In the genomic region with DNA sequence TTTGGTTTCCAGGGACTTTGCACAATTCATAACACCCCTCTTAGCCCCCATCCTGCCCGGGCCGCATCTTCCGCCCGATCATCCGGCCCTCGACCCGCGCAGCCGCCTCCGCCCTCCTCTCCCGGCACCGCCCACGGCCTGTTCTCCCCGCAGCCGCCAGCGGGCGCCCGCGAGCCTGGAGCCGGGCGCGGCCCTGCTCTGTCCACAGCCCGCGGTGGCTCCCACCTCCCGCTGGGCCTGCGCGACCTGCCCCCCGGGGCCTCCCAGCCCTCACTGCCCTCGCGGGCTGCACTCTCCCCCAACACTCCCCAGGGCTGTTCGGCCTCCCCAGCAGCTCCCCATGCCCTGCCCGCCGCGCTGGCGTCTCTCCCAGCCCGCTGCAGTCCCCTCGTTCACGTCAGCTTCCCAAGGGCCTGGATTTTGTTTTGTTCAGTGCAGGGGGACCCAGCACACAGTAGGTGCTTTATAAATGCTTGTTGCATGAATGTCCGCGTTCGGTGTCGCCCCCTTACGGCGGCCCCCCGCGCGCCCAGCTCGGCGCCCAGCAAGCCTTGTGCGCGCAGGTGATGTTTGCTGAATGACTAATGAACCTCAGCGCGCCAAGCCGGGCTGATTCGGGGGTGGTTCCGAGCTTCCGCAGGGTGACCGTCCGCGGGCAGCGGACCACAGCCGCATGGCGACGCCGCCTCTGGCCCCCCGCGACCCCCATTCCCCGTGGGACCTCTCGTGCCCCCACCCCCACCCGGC, we compare ENCODE assay signal across 8 cellular contexts. TPM values are rescaled to one million over a fixed set of nuclear protein-coding genes. Genes with fewer than 3 reads are reported as not detected.
DNase-seq lines count a peak whose midpoint lies in the region; ATAC-seq and TF ChIP-seq lines count a peak whose summit lies in the region.

No MANE protein-coding gene starts in this region.

- ATAC-seq in GM18909 (IDR thresholded peaks at IDR 0.05; ENCODE audit: poor library complexity, unreplicated experiment) (peak; percentile 74), upper lobe of left lung (ENCODE audit: low FRiP score in 2 of 2) (peak; percentile 90 to 95)

- peak overlapping the region; percentile 65 for H3K4me3 Mint-ChIP-seq in activated naive CD8-positive, alpha-beta T cell

- H3K4me3 ChIP-seq in AG09309 (ENCODE audit: control insufficient read depth, low read depth, low read length) (no peak overlapping the region; the same call in none of the 2 replicates), SK-N-SH (ENCODE audit: low read depth in 2 of 2, low read length in 1 of 2) (peak overlapping the region; percentile 64 to 68), upper lobe of left lung (peak overlapping the region in 3 of 4 donors; percentile 36 to 50 (median 45))

- H3K9me2 ChIP-seq in SK-N-SH = no peaks in the 10 kb centered on the region

- H3K36me3 Mint-ChIP-seq in activated naive CD8-positive, alpha-beta T cell = no peaks in the 10 kb centered on the region

- H3K79me2 ChIP-seq in SK-N-SH (ENCODE audit: insufficient read depth) = peaks cover 18% of the 10 kb centered on the region

- H3K9me3 Mint-ChIP-seq in activated naive CD8-positive, alpha-beta T cell (ENCODE audit: low read depth) = no peaks in the 10 kb centered on the region

- H3K27ac ChIP-seq in SK-N-SH (ENCODE audit: low read depth in 2 of 2, low read length in 1 of 2) = peak overlapping the region in 1 of 2 experiments; percentile 60; a peak in 1 of 4 replicates
- H3K27ac ChIP-seq in upper lobe of left lung = peak overlapping the region in 2 of 4 donors; percentile 28 to 31

- peak overlapping the region; percentile 90 for H3K4me2 ChIP-seq in SK-N-SH

- no peak for DNase-seq in AG09309 (ENCODE audit: low read depth)
- DNase-seq in HuH-7 (ENCODE audit: low spot score) = peak; percentile 89
- peak; percentile 94 for DNase-seq in SK-N-SH
- peak; percentile 88 for DNase-seq in cardiac septum (ENCODE audit: low spot score)
- DNase-seq in pons (ENCODE audit: low spot score) = peak; percentile 42
- DNase-seq in upper lobe of left lung = peak; percentile 74 to 96

- peaks cover 19% of the 10 kb centered on the region for H3K27me3 Mint-ChIP-seq in activated naive CD8-positive, alpha-beta T cell

- H3K4me1 Mint-ChIP-seq in activated naive CD8-positive, alpha-beta T cell (ENCODE audit: low read depth) = peaks cover 31% of the 10 kb centered on the region

- no peak overlapping the region for H3K9ac ChIP-seq in SK-N-SH

- 2% methylated on average over 14 of the region's 70 CpGs for WGBS in SK-N-SH (ENCODE audit: low lambda C conversion rate)
- 3 to 4% methylated on average over 32 to 34 of the region's 70 CpGs for whole genome bisulfite sequencing in upper lobe of left lung, 2 donors

- no peak overlapping the region for H2AFZ ChIP-seq in SK-N-SH (ENCODE audit: low read depth)

- TF ChIP-seq EP300 in SK-N-SH (IDR thresholded peaks at IDR 0.05; ENCODE audit: borderline replicate concordance in 1 of 2, low read depth in 1 of 2, low read length in 1 of 2) = 0 out of 4 replicates have a peak, but pooled peaks of 1 of the 2 experiments have one; percentile 7
- no peak for TF ChIP-seq EP300 in upper lobe of left lung (IDR thresholded peaks at IDR 0.05)

- TF ChIP-seq CTCF in AG09309 (IDR thresholded peaks at IDR 0.05; ENCODE audit: control insufficient read depth, insufficient read depth, low read depth, low read length, missing control alignments) (peak; percentile 60), SK-N-SH (IDR thresholded peaks at IDR 0.05) (peak; percentile 83), upper lobe of left lung (IDR thresholded peaks at IDR 0.05) (peak; percentile 93 to 97 (median 95))

- POLR2A ChIA-PET in SK-N-SH (lab: Yijun Ruan, JAX) = interaction anchor here (0.6 to 1.7 kb wide), 4 partner anchors 8 to 592 kb away, joined by 3 to 10 read pairs (median 4); partner anchors contain the start of gene CIRBP

- H3K4me1 ChIP-seq in SK-N-SH (ENCODE audit: control insufficient read depth in 1 of 2, insufficient read depth in 2 of 2, low read depth in 1 of 2, low read length in 1 of 2) = peaks cover 3 to 32% of the 10 kb centered on the region in 2 experiments; a peak in 3 of 4 replicates
- H3K4me1 ChIP-seq in upper lobe of left lung = peaks cover 22 to 43% (median 28%) of the 10 kb centered on the region in 4 donors

- CTCF ChIA-PET in SK-N-SH (lab: Yijun Ruan, JAX) = interaction anchor here (0.8 to 2.8 kb wide), 24 partner anchors 8 to 201 kb away, joined by 3 to 21 read pairs (median 4); partner anchors contain the start of gene REEP6

- peaks cover 56% of the 10 kb centered on the region for H3F3A ChIP-seq in SK-N-SH (replicated peaks; ENCODE audit: insufficient read depth)

- TF ChIP-seq POLR2A in upper lobe of left lung (IDR thresholded peaks at IDR 0.05) = no peak

- H3K27me3 ChIP-seq in SK-N-SH (ENCODE audit: insufficient read depth) (no peaks in the 10 kb centered on the region), upper lobe of left lung (peaks cover under 1 to 45% (median 32%) of the 10 kb centered on the region in 4 donors)

- TF ChIP-seq RAD21 in SK-N-SH (IDR thresholded peaks at IDR 0.05; ENCODE audit: low read length) = peak; percentile 56

- H3K27ac Mint-ChIP-seq in activated naive CD8-positive, alpha-beta T cell = no peak overlapping the region

- intact Hi-C loops in cardiac septum (cut with DNase I) = loop anchor here (10.0 kb wide), 1 partner anchor 131 kb away; no protein-coding TSS in a partner anchor

- peaks cover 55% of the 10 kb centered on the region for H4K20me1 ChIP-seq in SK-N-SH (ENCODE audit: insufficient read depth)

- H3K9me3 ChIP-seq in SK-N-SH = no peaks in the 10 kb centered on the region
- no peaks in the 10 kb centered on the region for H3K9me3 ChIP-seq in upper lobe of left lung

- H3K36me3 ChIP-seq in SK-N-SH (replicated peaks in 1 of 2; ENCODE audit: control insufficient read depth in 1 of 2, insufficient read depth in 2 of 2, low read length in 1 of 2) (peaks cover 23 to 26% of the 10 kb centered on the region in 2 experiments), upper lobe of left lung (peaks cover 15 to 27% (median 23%) of the 10 kb centered on the region in 4 donors)

TF ChIP-seq in SK-N-SH, 30 proteins besides CTCF, POLR2A, EP300 and RAD21 (continues in another document):
- TF ChIP-seq SMC3 (IDR thresholded peaks at IDR 0.05; ENCODE audit: low read depth, low read length) (peak; percentile 35; the same call in 1 of the 2 replicates), GATA2 (CRISPR knock-in tag; IDR thresholded peaks at IDR 0.05) (no peak), TAF1 (IDR thresholded peaks at IDR 0.05; ENCODE audit: borderline replicate concordance, low read depth, low read length) (no peak), TCF12 (IDR thresholded peaks at IDR 0.05) (no peak), FOXM1 (IDR thresholded peaks at IDR 0.05; ENCODE audit: low read depth) (no peak), USF1 (IDR thresholded peaks at IDR 0.05; ENCODE audit: borderline replicate concordance, low read depth) (no peak), MXI1 (IDR thresholded peaks at IDR 0.05; ENCODE audit: low read depth, low read length) (peak; percentile 60; the same call in 1 of the 2 replicates), ELF1 (IDR thresholded peaks at IDR 0.05) (no peak), RXRA (IDR thresholded peaks at IDR 0.05; ENCODE audit: borderline replicate concordance, low read depth) (no peak), RFX5 (IDR thresholded peaks at IDR 0.05; ENCODE audit: low read length) (no peak)
- TF ChIP-seq, protein P1, sequence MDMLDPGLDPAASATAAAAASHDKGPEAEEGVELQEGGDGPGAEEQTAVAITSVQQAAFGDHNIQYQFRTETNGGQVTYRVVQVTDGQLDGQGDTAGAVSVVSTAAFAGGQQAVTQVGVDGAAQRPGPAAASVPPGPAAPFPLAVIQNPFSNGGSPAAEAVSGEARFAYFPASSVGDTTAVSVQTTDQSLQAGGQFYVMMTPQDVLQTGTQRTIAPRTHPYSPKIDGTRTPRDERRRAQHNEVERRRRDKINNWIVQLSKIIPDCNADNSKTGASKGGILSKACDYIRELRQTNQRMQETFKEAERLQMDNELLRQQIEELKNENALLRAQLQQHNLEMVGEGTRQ (IDR thresholded peaks at IDR 0.05; ENCODE audit: borderline replicate concordance, low read depth, low read length) = no peak
- TF ChIP-seq, protein P2, sequence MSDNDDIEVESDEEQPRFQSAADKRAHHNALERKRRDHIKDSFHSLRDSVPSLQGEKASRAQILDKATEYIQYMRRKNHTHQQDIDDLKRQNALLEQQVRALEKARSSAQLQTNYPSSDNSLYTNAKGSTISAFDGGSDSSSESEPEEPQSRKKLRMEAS (IDR thresholded peaks at IDR 0.05; ENCODE audit: low read depth) = no peak

RNA-seq across cellular contexts. Expression of gene APC2, which starts 4.6 kb away (rescaled TPM):
- 1.3 and 1.8 TPM in 2 replicates for polyA plus RNA-seq in SK-N-SH (2012; rRNA removed)
- 0.59 and 1.3 TPM in 2 replicates for polyA plus RNA-seq in SK-N-SH (2012; cell fraction: cytosol; rRNA removed)
- polyA plus RNA-seq in SK-N-SH (2012; cell fraction: nucleus; rRNA removed) = 4.1 and 5.2 TPM in 2 replicates
- total RNA-seq in cardiac septum = 0.08 TPM
- total RNA-seq in upper lobe of left lung = 1 to 10 TPM in 1 of 6 donors, under 1 TPM in 4, not detected in 1; 0.06 to 1.0 (median 0.11) TPM

RNA-seq across cellular contexts. Expression of gene RPS15, which starts 7.2 kb away (rescaled TPM):
- polyA plus RNA-seq in SK-N-SH (2012; rRNA removed) = 2,836 and 3,749 TPM in 2 replicates
- polyA plus RNA-seq in SK-N-SH (2012; cell fraction: cytosol; rRNA removed) = 2,019 and 3,381 TPM in 2 replicates
- 943 and 2,115 TPM in 2 replicates for polyA plus RNA-seq in SK-N-SH (2012; cell fraction: nucleus; rRNA removed)
- 479 TPM for total RNA-seq in cardiac septum
- total RNA-seq in upper lobe of left lung = 1,000 to 10,000 TPM in 5 of 6 donors, 100 to 1,000 TPM in 1; 825 to 2,012 (median 1,317) TPM

RNA-seq across cellular contexts. Expression of gene C19orf25, which starts 33.7 kb away (rescaled TPM):
- polyA plus RNA-seq in SK-N-SH (2012; rRNA removed) = 23.4 and 25.3 TPM in 2 replicates
- 11.5 and 20.3 TPM in 2 replicates for polyA plus RNA-seq in SK-N-SH (2012; cell fraction: cytosol; rRNA removed)
- polyA plus RNA-seq in SK-N-SH (2012; cell fraction: nucleus; rRNA removed) = 27.2 and 30.6 TPM in 2 replicates
- total RNA-seq in cardiac septum (16.9 TPM), upper lobe of left lung (10 to 100 TPM; 27.2 to 82.8 (median 37.5) TPM)

RNA-seq across cellular contexts. Expression of gene DAZAP1, which starts 38.0 kb away (rescaled TPM):
- polyA plus RNA-seq in SK-N-SH (2012; rRNA removed) = 43.8 and 54.3 TPM in 2 replicates
- polyA plus RNA-seq in SK-N-SH (2012; cell fraction: cytosol; rRNA removed) = 41.8 and 45.0 TPM in 2 replicates
- polyA plus RNA-seq in SK-N-SH (2012; cell fraction: nucleus; rRNA removed) = 102 and 111 TPM in 2 replicates
- total RNA-seq in cardiac septum (81.2 TPM), upper lobe of left lung (100 to 1,000 TPM in 1 of 6 donors, 10 to 100 TPM in 5; 38.9 to 107 (median 78.7) TPM)

RNA-seq across cellular contexts. Expression of gene GAMT, which starts 44.0 kb away (rescaled TPM):
- polyA plus RNA-seq in SK-N-SH (2012; rRNA removed) = 76.5 and 85.3 TPM in 2 replicates
- 32.5 and 58.6 TPM in 2 replicates for polyA plus RNA-seq in SK-N-SH (2012; cell fraction: cytosol; rRNA removed)
- 41.2 and 45.7 TPM in 2 replicates for polyA plus RNA-seq in SK-N-SH (2012; cell fraction: nucleus; rRNA removed)
- total RNA-seq in cardiac septum (51.6 TPM), upper lobe of left lung (10 to 100 TPM in 2 of 6 donors, 1 to 10 TPM in 4; 4.0 to 12.1 (median 8.1) TPM)
